ENCODE assay signal across 10 cellular contexts in genomic region chr19:10010247-10010691, GRCh38. TPM values are rescaled to one million over a fixed set of nuclear protein-coding genes. Genes with fewer than 3 reads are reported as not detected.
DNase-seq lines count a peak whose midpoint lies in the region; ATAC-seq, FAIRE-seq and TF ChIP-seq lines count a peak whose summit lies in the region.
"Had no signal": no experiment of that assay in that cellular context is flagged by ENCODE, and none has a peak within 500 bp of the region (broad histone marks: within the 10 kb centered on the region; RNA-seq: fewer than 3 reads in every experiment).

Gene COL5A3, minus strand, starts transcription at chr19:10010504. Its CDS starts 119 bp downstream, at chr19:10010385.

- no peak for TF ChIP-seq CTCF in K562 (IDR thresholded peaks at IDR 0.05 in 2 of 3, conservative IDR thresholded peaks at IDR 0.05 in 1 of 3; ENCODE audit: insufficient read depth in 2 of 3, low read depth in 1 of 3, low read length in 3 of 3)

- no peak for ATAC-seq in K562
- ATAC-seq in HG03439 (IDR thresholded peaks at IDR 0.05; ENCODE audit: unreplicated experiment) = no peak
- no peak for ATAC-seq in HG02678 (IDR thresholded peaks at IDR 0.05; ENCODE audit: unreplicated experiment)
- ATAC-seq in GM18868 (IDR thresholded peaks at IDR 0.05; ENCODE audit: unreplicated experiment) = no peak

- peaks cover 9% of the 10 kb centered on the region for H4K20me1 ChIP-seq in K562 (replicated peaks; ENCODE audit: control insufficient read depth, insufficient read depth, low read length)

- no peaks in the 10 kb centered on the region for H3K9me3 ChIP-seq in K562 (replicated peaks; ENCODE audit: control insufficient read depth, insufficient read depth, low read depth, low read length)
- H3K9me3 ChIP-seq in iPS DF 6.9 (ENCODE audit: control insufficient read depth, insufficient read depth, low read length) = no peaks in the 10 kb centered on the region
- H3K9me3 ChIP-seq in skeletal muscle tissue (ENCODE audit: control insufficient read depth in 3 of 3, low read length in 3 of 3) = no peaks in the 10 kb centered on the region

- CTCF ChIA-PET in K562 (lab: Yijun Ruan, JAX; ENCODE audit: low intra/inter-chr PET ratio) = no interaction called here

- H2AFZ ChIP-seq in K562 (ENCODE audit: low read depth, low read length) = no peak within 1 kb of the TSS

- H3K27me3 ChIP-seq in K562 (ENCODE audit: control insufficient read depth in 2 of 2, insufficient read depth in 2 of 2, low read length in 2 of 2) (peaks cover 8 to 51% of the 10 kb centered on the region in 2 experiments), iPS DF 6.9 (ENCODE audit: control insufficient read depth, insufficient read depth, low read length) (peaks cover 7% of the 10 kb centered on the region; the same call in 1 of the 2 replicates), skeletal muscle tissue (ENCODE audit: control insufficient read depth in 3 of 3, insufficient read depth in 3 of 3, low read length in 3 of 3) (peaks cover 27 to 46% (median 29%) of the 10 kb centered on the region in 3 donors)

- no TSS peak for BruUV-seq in K562 (replicated peaks; lab: Mats Ljungman, UMichigan)

- H3K4me2 ChIP-seq in K562 (ENCODE audit: insufficient read depth, low read length) = no peak within 1 kb of the TSS

- no peaks in the 10 kb centered on the region for H3K79me2 ChIP-seq in K562 (ENCODE audit: control insufficient read depth, insufficient read depth, low read length)

- TF ChIP-seq EP300 in K562 (IDR thresholded peaks at IDR 0.05; ENCODE audit: low read length) = no peak

- no peak for TF ChIP-seq POLR2A in K562 (conservative IDR thresholded peaks at IDR 0.05)

- in situ Hi-C loops in K562 (cut with MboI) = no loop called here

- H3K27ac ChIP-seq in K562 (ENCODE audit: extremely low read depth, low read depth, low read length) = no peak within 1 kb of the TSS
- H3K27ac ChIP-seq in iPS DF 6.9 (ENCODE audit: low read length) = no peak within 1 kb of the TSS
- H3K27ac ChIP-seq in skeletal muscle tissue (ENCODE audit: low read depth, low read length) = peak within 1 kb of the TSS; percentile 47

- DNase-seq in EL (peak; percentile 53), K562 (ENCODE audit: extremely low read depth in 1 of 4, low spot score in 3 of 4) (peak in 3 of 4 experiments; percentile 32 to 42 (median 39)), iPS DF 6.9 (ENCODE audit: low read depth, low spot score) (no peak), NCI-H2029 treated with DMSO at 0.1 percent for 48 hours (lab: John Stamatoyannopoulos, UW) (no peak)
- DNase-seq: stimulated activated CD4-positive, alpha-beta T cell treated with anti-CD3 and anti-CD28 coated beads, Interleukin-2, amount 100 ng/mL, for 24 hours; SW 1271 had no signal

- no peaks in the 10 kb centered on the region for H3K36me3 ChIP-seq in K562 (ENCODE audit: control insufficient read depth, insufficient read depth, low read length)
- H3K36me3 ChIP-seq in iPS DF 6.9 (ENCODE audit: control insufficient read depth, insufficient read depth, low read length) = no peaks in the 10 kb centered on the region
- H3K36me3 ChIP-seq in skeletal muscle tissue (ENCODE audit: control insufficient read depth in 3 of 3, insufficient read depth in 3 of 3, low read length in 3 of 3) = peaks cover 0 to 2% (median 0%) of the 10 kb centered on the region in 3 donors

- TF ChIP-seq RAD21 in K562 (CRISPR knock-in tag; conservative IDR thresholded peaks at IDR 0.05 in 1 of 2, IDR thresholded peaks at IDR 0.05 in 1 of 2) = no peak

- WGBS in K562 (ENCODE audit: insufficient coverage, low coverage, missing lambda C conversion rate) = 1% methylated on average over 33 of the region's 38 CpGs
- WGBS in iPS DF 6.9 (ENCODE audit: insufficient coverage, insufficient read length) = no CpG with 5 or more reads among the region's 38 CpGs

- intact Hi-C loops in K562 (cut with micrococcal nuclease) = no loop called here

- no peak for FAIRE-seq in K562 (lab: Jason Lieb, UNC)

- POLR2A ChIA-PET in K562 (lab: Yijun Ruan, JAX) = interaction anchor here (0.5 kb wide), 1 partner anchor 827 kb away, joined by 3 read pairs; no protein-coding TSS in a partner anchor

- H3K4me3 ChIP-seq in K562 (no peak within 1 kb of the TSS), iPS DF 6.9 (ENCODE audit: low read length) (peak within 1 kb of the TSS; percentile 14; the same call in 1 of the 2 replicates), skeletal muscle tissue (ENCODE audit: low read length in 3 of 3) (peak within 1 kb of the TSS; percentile 67 to 84 (median 77))

- H3K9ac ChIP-seq in K562 (ENCODE audit: insufficient read depth in 1 of 2, low read depth in 2 of 2, low read length in 2 of 2) = no peak within 1 kb of the TSS
- peak within 1 kb of the TSS in 1 of 3 donors; percentile 40 for H3K9ac ChIP-seq in skeletal muscle tissue (ENCODE audit: low read depth in 1 of 3, low read length in 3 of 3)

- H3K9me1 ChIP-seq in K562 (ENCODE audit: control insufficient read depth, insufficient read depth, low read length) = peaks cover 3% of the 10 kb centered on the region

- H3K4me1 ChIP-seq in K562 (replicated peaks in 1 of 2; ENCODE audit: control insufficient read depth in 2 of 2, insufficient read depth in 2 of 2, low read length in 2 of 2) (peaks cover 0 to 12% of the 10 kb centered on the region in 2 experiments; a peak in 2 of 5 replicates), iPS DF 6.9 (ENCODE audit: control insufficient read depth, insufficient read depth, low read length) (peaks cover 4% of the 10 kb centered on the region), skeletal muscle tissue (ENCODE audit: control insufficient read depth in 3 of 3, insufficient read depth in 3 of 3, low read length in 3 of 3) (peaks cover 3 to 16% (median 10%) of the 10 kb centered on the region in 3 donors)

TF ChIP-seq in K562, 482 proteins besides CTCF, POLR2A, EP300 and RAD21 (continues in another document):
- TF ChIP-seq RBM39 (optimal IDR thresholded peaks at IDR 0.05; ENCODE audit: low read depth, low read length) (no peak), MTA3 (IDR thresholded peaks at IDR 0.05; ENCODE audit: borderline replicate concordance) (no peak), RBFOX2 (IDR thresholded peaks at IDR 0.05; ENCODE audit: low read depth, low read length) (no peak), TFAP4 (CRISPR knock-in tag; IDR thresholded peaks at IDR 0.05; ENCODE audit: borderline replicate concordance) (no peak), CLOCK (CRISPR knock-in tag; IDR thresholded peaks at IDR 0.05; ENCODE audit: borderline replicate concordance) (no peak), TRIM28 (IDR thresholded peaks at IDR 0.05) (no peak)

RNA-seq across cellular contexts. Expression of gene COL5A3, which starts in this region (rescaled TPM):
- not detected in 2 replicates for total RNA-seq in K562 (2011; cell fraction: chromatin; rRNA removed; ENCODE audit: low replicate concordance)
- not detected in 2 replicates for total RNA-seq in K562 (2011; cell fraction: nucleolus; rRNA removed)
- total RNA-seq in K562 (2011; cell fraction: nucleoplasm; rRNA removed) = not detected in 2 replicates
- total RNA-seq in K562 (2014; rRNA removed) = not detected in 2 replicates
- not detected in 2 replicates for total RNA-seq in K562 (2014; rRNA removed; fragmentation: Illumina TruSeq; extraction: Trizol)
- total RNA-seq in K562 (2015; rRNA removed; fragmentation: Illumina TruSeq; extraction: Trizol) = not detected in 2 replicates
- total RNA-seq in K562 (2021) = 0.02 TPM in 1 of 2 replicates, not detected in the other
- polyA plus RNA-seq in K562 (2011; rRNA removed) = not detected in 2 replicates
- not detected in 2 replicates for polyA plus RNA-seq in K562 (2011; cell fraction: cytosol; rRNA removed)
- 0.01 and 0.07 TPM in 2 replicates for polyA plus RNA-seq in K562 (2011; cell fraction: nucleus; rRNA removed)
- polyA plus RNA-seq in K562 (2012) = not detected in 2 replicates
- polyA plus RNA-seq in K562 (2014; fragmentation: Illumina TruSeq; extraction: Trizol) = not detected in 2 replicates
- not detected for polyA plus RNA-seq in K562 (2014; fragmentation: Nextera tagmentation; extraction: Ambion mirVana)
- polyA plus RNA-seq in K562 (2014; rRNA removed) = 0.01 TPM in 1 of 2 replicates, not detected in the other
- not detected in 2 replicates for polyA minus RNA-seq in K562 (2011; rRNA and poly(A)+ RNA removed)
- not detected in 2 replicates for polyA minus RNA-seq in K562 (2011; cell fraction: cytosol; rRNA and poly(A)+ RNA removed)
- not detected in 2 replicates for polyA minus RNA-seq in K562 (2011; cell fraction: nucleus; rRNA and poly(A)+ RNA removed)
- total RNA-seq in skeletal muscle tissue = 43.3 TPM

Comparison
In these comparisons a context has a peak if more than half of its experiments do, and no peak if none do; other contexts are left out.
1. RNA of gene COL5A3 (total RNA-seq): 43.3 TPM in skeletal muscle tissue (single experiment); 0.02 TPM in K562; every median in the first group is over 10 times any median in the second.
2. Peak in DNase-seq in K562; RNA of the gene not detected or under 1 TPM.